32 cellular contexts compared by ENCODE assay signal in genomic region chr17:41413982-41414381, GRCh38. TPM values are rescaled to one million over a fixed set of nuclear protein-coding genes. Genes with fewer than 3 reads are reported as not detected.
"Had no signal": no experiment of that assay in that cellular context is flagged by ENCODE, and none has a peak within 500 bp of the region (broad histone marks: within the 10 kb centered on the region; RNA-seq: fewer than 3 reads in every experiment).

No MANE protein-coding gene starts in this region.

- H3K27ac Mint-ChIP-seq: activated B cell treated with CpG ODN at 0.5 μM for 24 hours; activated CD8-positive, alpha-beta T cell treated with anti-CD3 and anti-CD28 coated beads for 36 hours; activated naive CD4-positive, alpha-beta T cell treated with anti-CD3 and anti-CD28 coated beads, Interleukin-2, amount 50 U/mL, for 24 hours; activated naive CD8-positive, alpha-beta T cell treated with anti-CD3 and anti-CD28 coated beads, Interleukin-2, amount 50 U/mL, for 24 hours; activated T-helper 2 cell treated with anti-CD3 and anti-CD28 coated beads, Interferon-gamma antibody, Interleukin-2, Interleukin-4, amounts not matched to agents 10 μg/mL and 5 μg/mL and 100 μg/mL, durations not matched to agents 14 hours and 24 hours and 36 hours; mesothelial cell of epicardium; T-helper 2 cell treated with Interferon-gamma antibody and Interleukin-4, amounts not matched to agents 5 μg/mL and 100 μg/mL, for 36 hours had no signal

- H3K27ac ChIP-seq: epithelial cell of prostate, esophagus squamous epithelium, hepatocyte, pancreas, prostate gland, tibial nerve had no signal

- H3K79me2 ChIP-seq: hepatocyte had no signal

- H3K27me3 Mint-ChIP-seq: activated CD8-positive, alpha-beta T cell treated with anti-CD3 and anti-CD28 coated beads for 36 hours; activated naive CD4-positive, alpha-beta T cell treated with anti-CD3 and anti-CD28 coated beads, Interleukin-2, amount 50 U/mL, for 24 hours; central memory CD8-positive, alpha-beta T cell; naive thymus-derived CD4-positive, alpha-beta T cell had no signal

- H3K27me3 ChIP-seq: esophagus squamous epithelium, hepatocyte, pancreas, tibial nerve had no signal

- H3K36me3 ChIP-seq: esophagus squamous epithelium, pancreas, prostate gland, tibial nerve had no signal

- H3K4me1 ChIP-seq: pancreas had no signal

- H3K9me3 Mint-ChIP-seq: activated B cell treated with CpG ODN at 0.5 μM for 24 hours; activated CD8-positive, alpha-beta T cell treated with anti-CD3 and anti-CD28 coated beads for 36 hours; activated naive CD4-positive, alpha-beta T cell treated with anti-CD3 and anti-CD28 coated beads, Interleukin-2, amount 50 U/mL, for 24 hours; activated naive CD8-positive, alpha-beta T cell treated with anti-CD3 and anti-CD28 coated beads, Interleukin-2, amount 50 U/mL, for 24 hours; activated T-cell treated with anti-CD3 and anti-CD28 coated beads, Interleukin-2, amount 50 U/mL, for 4 hours; activated T-helper 2 cell treated with anti-CD3 and anti-CD28 coated beads, Interferon-gamma antibody, Interleukin-2, Interleukin-4, amounts not matched to agents 10 μg/mL and 5 μg/mL and 100 μg/mL, durations not matched to agents 14 hours and 24 hours and 36 hours; central memory CD8-positive, alpha-beta T cell; mesothelial cell of epicardium; naive thymus-derived CD4-positive, alpha-beta T cell; T-helper 2 cell treated with Interferon-gamma antibody and Interleukin-4, amounts not matched to agents 5 μg/mL and 100 μg/mL, for 36 hours had no signal

- H3K36me3 Mint-ChIP-seq: activated naive CD4-positive, alpha-beta T cell treated with anti-CD3 and anti-CD28 coated beads, Interleukin-2, amount 50 U/mL, for 24 hours; mesothelial cell of epicardium; naive thymus-derived CD4-positive, alpha-beta T cell had no signal

- H3K4me3 ChIP-seq: esophagus squamous epithelium, hepatocyte, pancreas, prostate gland, tibial nerve had no signal

- ATAC-seq: activated CD8-positive, alpha-beta T cell treated with anti-CD3 and anti-CD28 coated beads for 36 hours; activated naive CD8-positive, alpha-beta T cell treated with anti-CD3 and anti-CD28 coated beads, Interleukin-2, amount 50 U/mL, for 24 hours; activated T-cell treated with anti-CD3 and anti-CD28 coated beads, Interleukin-2, amount 50 U/mL, for 4 hours; left colon; naive thymus-derived CD4-positive, alpha-beta T cell; pancreas had no signal

- DNase-seq: activated B cell treated with CpG ODN at 0.5 μM for 24 hours; activated CD4-positive, alpha-beta T cell treated with anti-CD3 and anti-CD28 coated beads, Interleukin-2, amount 50 U/mL, for 1 hour; activated CD8-positive, alpha-beta T cell treated with anti-CD3 and anti-CD28 coated beads for 36 hours; activated naive CD8-positive, alpha-beta T cell treated with anti-CD3 and anti-CD28 coated beads, Interleukin-2, amount 50 U/mL, for 24 hours; activated T-cell treated with anti-CD3 and anti-CD28 coated beads, Interleukin-2, amount 50 U/mL, for 4 hours; dermis blood vessel endothelial cell; effector CD4-positive, alpha-beta T cell; esophagus squamous epithelium; islet precursor cell; left colon; mammary epithelial cell; naive thymus-derived CD4-positive, alpha-beta T cell; pancreas; stimulated activated CD4-positive, alpha-beta T cell treated with anti-CD3 and anti-CD28 coated beads, Interleukin-15, amount 100 ng/mL, for 24 hours; stimulated activated CD4-positive, alpha-beta T cell treated with anti-CD3 and anti-CD28 coated beads, Interleukin-2, amount 100 ng/mL, for 24 hours; stimulated activated naive CD4-positive, alpha-beta T cell had no signal

- H3K4me3 Mint-ChIP-seq: activated B cell treated with CpG ODN at 0.5 μM for 24 hours; activated CD8-positive, alpha-beta T cell treated with anti-CD3 and anti-CD28 coated beads for 36 hours; activated naive CD4-positive, alpha-beta T cell treated with anti-CD3 and anti-CD28 coated beads, Interleukin-2, amount 50 U/mL, for 24 hours; activated naive CD8-positive, alpha-beta T cell treated with anti-CD3 and anti-CD28 coated beads, Interleukin-2, amount 50 U/mL, for 24 hours; activated T-cell treated with anti-CD3 and anti-CD28 coated beads, Interleukin-2, amount 50 U/mL, for 4 hours; central memory CD8-positive, alpha-beta T cell; mesothelial cell of epicardium; naive thymus-derived CD4-positive, alpha-beta T cell; T-helper 2 cell treated with Interferon-gamma antibody and Interleukin-4, amounts not matched to agents 5 μg/mL and 100 μg/mL, for 36 hours had no signal

- FAIRE-seq: bronchial epithelial cell, colon, frontal cortex, pancreas had no signal

- H2AFZ ChIP-seq: hepatocyte had no signal

- H3K4me2 ChIP-seq: hepatocyte had no signal

- H3K9me3 ChIP-seq: esophagus squamous epithelium, pancreas, prostate gland, tibial nerve had no signal

RNA-seq across cellular contexts. Expression of gene KRT37, which starts 10.4 kb away (rescaled TPM):
- total RNA-seq: activated B cell treated with CpG ODN at 0.5 μM for 24 hours; activated CD8-positive, alpha-beta T cell treated with anti-CD3 and anti-CD28 coated beads for 36 hours; activated T-cell treated with anti-CD3 and anti-CD28 coated beads, Interleukin-2, amount 50 U/mL, for 4 hours; activated T-helper 2 cell treated with anti-CD3 and anti-CD28 coated beads, Interferon-gamma antibody, Interleukin-2, Interleukin-4, amounts not matched to agents 10 μg/mL and 5 μg/mL and 100 μg/mL, durations not matched to agents 14 hours and 24 hours and 36 hours; bronchial epithelial cell; dermis blood vessel endothelial cell; esophagus squamous epithelium; frontal cortex; hepatocyte; left colon; liver; mammary epithelial cell; mesothelial cell of epicardium; naive thymus-derived CD4-positive, alpha-beta T cell; pancreas; prostate gland; temporal lobe; tibial nerve; ureter had no signal
- polyA plus RNA-seq: hepatocyte; liver; mammary epithelial cell; naive thymus-derived CD4-positive, alpha-beta T cell; neural cell; pancreas had no signal

RNA-seq across cellular contexts. Expression of gene KRT31, which starts 16.6 kb away (rescaled TPM):
- total RNA-seq: activated B cell treated with CpG ODN at 0.5 μM for 24 hours; activated CD8-positive, alpha-beta T cell treated with anti-CD3 and anti-CD28 coated beads for 36 hours; activated T-cell treated with anti-CD3 and anti-CD28 coated beads, Interleukin-2, amount 50 U/mL, for 4 hours; activated T-helper 2 cell treated with anti-CD3 and anti-CD28 coated beads, Interferon-gamma antibody, Interleukin-2, Interleukin-4, amounts not matched to agents 10 μg/mL and 5 μg/mL and 100 μg/mL, durations not matched to agents 14 hours and 24 hours and 36 hours; bronchial epithelial cell; dermis blood vessel endothelial cell; hepatocyte; left colon; liver; mammary epithelial cell; mesothelial cell of epicardium; naive thymus-derived CD4-positive, alpha-beta T cell; pancreas; prostate gland; tibial nerve; ureter had no signal
- polyA plus RNA-seq: hepatocyte; liver; mammary epithelial cell; naive thymus-derived CD4-positive, alpha-beta T cell; neural cell; pancreas had no signal

RNA-seq across cellular contexts. Expression of gene KRT38, which starts 26.8 kb away (rescaled TPM):
- total RNA-seq: activated B cell treated with CpG ODN at 0.5 μM for 24 hours; activated CD8-positive, alpha-beta T cell treated with anti-CD3 and anti-CD28 coated beads for 36 hours; activated T-cell treated with anti-CD3 and anti-CD28 coated beads, Interleukin-2, amount 50 U/mL, for 4 hours; activated T-helper 2 cell treated with anti-CD3 and anti-CD28 coated beads, Interferon-gamma antibody, Interleukin-2, Interleukin-4, amounts not matched to agents 10 μg/mL and 5 μg/mL and 100 μg/mL, durations not matched to agents 14 hours and 24 hours and 36 hours; bronchial epithelial cell; dermis blood vessel endothelial cell; frontal cortex; hepatocyte; left colon; liver; mammary epithelial cell; mesothelial cell of epicardium; naive thymus-derived CD4-positive, alpha-beta T cell; pancreas; prostate gland; temporal lobe; tibial nerve; ureter had no signal
- polyA plus RNA-seq: hepatocyte; liver; mammary epithelial cell; naive thymus-derived CD4-positive, alpha-beta T cell; neural cell; pancreas had no signal

RNA-seq across cellular contexts. Expression of gene KRT34, which starts 31.9 kb away (rescaled TPM):
- total RNA-seq: activated B cell treated with CpG ODN at 0.5 μM for 24 hours; activated CD8-positive, alpha-beta T cell treated with anti-CD3 and anti-CD28 coated beads for 36 hours; activated T-cell treated with anti-CD3 and anti-CD28 coated beads, Interleukin-2, amount 50 U/mL, for 4 hours; activated T-helper 2 cell treated with anti-CD3 and anti-CD28 coated beads, Interferon-gamma antibody, Interleukin-2, Interleukin-4, amounts not matched to agents 10 μg/mL and 5 μg/mL and 100 μg/mL, durations not matched to agents 14 hours and 24 hours and 36 hours; liver; mesothelial cell of epicardium; naive thymus-derived CD4-positive, alpha-beta T cell; pancreas; tibial nerve; ureter had no signal
- polyA plus RNA-seq: hepatocyte; liver; naive thymus-derived CD4-positive, alpha-beta T cell; neural cell; pancreas had no signal

RNA-seq across cellular contexts. Expression of gene KRT33B, which starts 44.4 kb away (rescaled TPM):
- total RNA-seq: activated B cell treated with CpG ODN at 0.5 μM for 24 hours; activated CD8-positive, alpha-beta T cell treated with anti-CD3 and anti-CD28 coated beads for 36 hours; activated T-cell treated with anti-CD3 and anti-CD28 coated beads, Interleukin-2, amount 50 U/mL, for 4 hours; activated T-helper 2 cell treated with anti-CD3 and anti-CD28 coated beads, Interferon-gamma antibody, Interleukin-2, Interleukin-4, amounts not matched to agents 10 μg/mL and 5 μg/mL and 100 μg/mL, durations not matched to agents 14 hours and 24 hours and 36 hours; dermis blood vessel endothelial cell; frontal cortex; hepatocyte; left colon; liver; mesothelial cell of epicardium; naive thymus-derived CD4-positive, alpha-beta T cell; pancreas; prostate gland; temporal lobe; tibial nerve; ureter had no signal
- polyA plus RNA-seq: liver; naive thymus-derived CD4-positive, alpha-beta T cell; neural cell; pancreas had no signal
